14 cellular contexts compared by ENCODE assay signal in genomic region chr4:4791299-4791798, GRCh38.
A peak's percentile ranks its signal among the peaks of the same experiment; 100 is the strongest.
DNase-seq lines count a peak whose midpoint lies in the region; ATAC-seq and TF ChIP-seq lines count a peak whose summit lies in the region.
"Had no signal": no experiment of that assay in that cellular context is flagged by ENCODE, and none has a peak within 500 bp of the region (broad histone marks: within the 10 kb centered on the region; RNA-seq: fewer than 3 reads in every experiment).

No MANE protein-coding gene starts in this region.

- H3K27ac ChIP-seq in HEK293 (ENCODE audit: extremely low read depth, low read depth, low read length) (no peak overlapping the region), substantia nigra (ENCODE audit: low read depth, low read length, poor library complexity, severe bottlenecking) (no peak overlapping the region)
- H3K27ac ChIP-seq: right atrium auricular region had no signal

- H3K4me1 ChIP-seq in HEK293 (ENCODE audit: control insufficient read depth, insufficient read depth, low read length): no peaks in the 10 kb centered on the region
- H3K4me1 ChIP-seq in adipocyte (ENCODE audit: control insufficient read depth, insufficient read depth, low read length): peaks cover 18% of the 10 kb centered on the region
- H3K4me1 ChIP-seq: right atrium auricular region, uterus had no signal

- DNase-seq in adipocyte (ENCODE audit: low read depth) (peak; percentile 45), globus pallidus (ENCODE audit: low spot score) (peak; percentile 54), substantia nigra (lab: John Stamatoyannopoulos, UW) (peak in 38 of 49 donors; percentile 3 to 75 (median 42))
- no peak for DNase-seq in stimulated activated CD8-positive, alpha-beta memory T cell treated with anti-CD3 and anti-CD28 coated beads, Interleukin-4, amount 100 ng/mL, for 48 hours
- DNase-seq: activated effector memory CD4-positive, alpha-beta T cell treated with anti-CD3 and anti-CD28 coated beads, Interleukin-2, amount 50 U/mL, for 16 hours; naive thymus-derived CD8-positive, alpha-beta T cell; NCI-H2171 treated with DMSO at 0.1 percent for 48 hours; stimulated activated CD4-positive, alpha-beta T cell treated with anti-CD3 and anti-CD28 coated beads, Interleukin-2, amount 100 ng/mL, for 48 hours had no signal

- H3K9ac ChIP-seq in adipocyte (ENCODE audit: low read length): peak overlapping the region; percentile 20

- H3K4me3 ChIP-seq in HEK293 (ENCODE audit: low read depth, low read length) (no peak overlapping the region), adipocyte (ENCODE audit: low read length) (no peak overlapping the region)
- H3K4me3 ChIP-seq: right atrium auricular region, uterus had no signal

- CTCF ChIA-PET in HEK293 (lab: Yijun Ruan, JAX): no interaction called here

- H3K9me3 ChIP-seq in HEK293 (ENCODE audit: control insufficient read depth, insufficient read depth, low read depth, low read length) (no peaks in the 10 kb centered on the region), adipocyte (ENCODE audit: control insufficient read depth, low read length) (peaks cover 13% of the 10 kb centered on the region)
- H3K9me3 ChIP-seq: uterus had no signal

- no peak for TF ChIP-seq CTCF in HEK293 (tag by site-specific recombination; IDR thresholded peaks at IDR 0.05)

- ATAC-seq in HG03565 (IDR thresholded peaks at IDR 0.05; ENCODE audit: unreplicated experiment): no peak
- ATAC-seq in activated CD4-positive, CD25-positive, alpha-beta regulatory T cell treated with anti-CD3 and anti-CD28 coated beads, Interleukin-2, amount 50 U/mL, for 24 hours: no peak
- ATAC-seq: left lobe of liver; naive thymus-derived CD8-positive, alpha-beta T cell had no signal

- H3K36me3 ChIP-seq in HEK293 (ENCODE audit: control insufficient read depth in 2 of 2, insufficient read depth in 1 of 2, low read length in 2 of 2) (no peaks in the 10 kb centered on the region), adipocyte (ENCODE audit: control insufficient read depth, insufficient read depth, low read length, severe bottlenecking) (no peaks in the 10 kb centered on the region)
- H3K36me3 ChIP-seq: right atrium auricular region, uterus had no signal

- H3K27me3 ChIP-seq in adipocyte (replicated peaks; ENCODE audit: control insufficient read depth, insufficient read depth, low read length): no peaks in the 10 kb centered on the region
- H3K27me3 ChIP-seq: right atrium auricular region, uterus had no signal

- POLR2A ChIA-PET in HEK293 (lab: Yijun Ruan, JAX): no interaction called here

TF ChIP-seq in HEK293, 187 proteins besides CTCF, POLR2A, EP300 and RAD21:
- TF ChIP-seq ZIC2 (tag by site-specific recombination; IDR thresholded peaks at IDR 0.05) (peak; percentile 67), GLI4 (tag by site-specific recombination; IDR thresholded peaks at IDR 0.05) (no peak)
